In the genomic region with DNA sequence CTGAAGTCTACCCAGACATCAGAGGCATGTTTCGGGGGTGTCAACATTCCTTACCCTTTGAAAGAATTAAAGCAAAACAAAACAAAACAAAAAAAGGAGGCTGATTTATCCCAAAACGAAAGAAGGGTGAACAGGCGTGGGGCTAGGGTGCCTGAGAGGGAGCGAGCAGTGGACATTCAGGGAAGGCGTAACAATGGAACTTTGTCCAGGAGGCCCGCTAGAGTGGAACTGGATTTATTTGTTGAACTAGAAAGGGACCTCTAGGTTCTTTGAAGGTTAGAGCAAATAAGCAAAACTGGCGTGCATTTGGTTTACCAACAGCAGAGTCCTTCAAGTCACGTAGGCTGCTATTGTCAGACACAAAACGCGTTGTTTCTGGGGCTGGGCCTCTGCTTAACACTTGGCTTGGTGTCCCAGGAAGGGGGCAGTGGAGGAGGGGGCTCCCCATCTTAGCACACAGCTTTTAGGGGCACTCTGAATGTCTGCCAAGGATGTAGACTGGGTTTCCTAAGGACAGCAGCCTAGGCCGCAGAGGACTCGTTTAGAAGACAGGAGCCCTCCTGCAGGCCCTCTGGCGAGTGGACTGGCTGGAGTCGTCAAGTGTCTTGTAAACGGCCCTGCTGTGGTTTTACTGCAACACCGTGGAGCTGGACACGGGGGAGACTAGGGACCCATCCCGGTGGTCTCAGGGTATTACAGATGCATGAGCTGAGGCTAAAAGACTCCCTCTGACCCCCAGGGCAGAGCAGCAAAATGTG, we compare ENCODE assay signal across 1 cellular context.
TF ChIP-seq lines count a peak whose summit lies in the region.

No MANE protein-coding gene starts in this region.

TF ChIP-seq in HepG2, 621 proteins besides CTCF, POLR2A, EP300 and RAD21 (continued from another document and continues in another):
- TF ChIP-seq ZBTB3 (CRISPR knock-in tag; IDR thresholded peaks at IDR 0.05; ENCODE audit: borderline replicate concordance, low read depth) (no peak), ZFX (CRISPR knock-in tag; IDR thresholded peaks at IDR 0.05; ENCODE audit: low read depth) (peak; percentile 39), ZSCAN20 (CRISPR knock-in tag; IDR thresholded peaks at IDR 0.05; ENCODE audit: borderline replicate concordance) (no peak), ZBTB8A (CRISPR knock-in tag; IDR thresholded peaks at IDR 0.05; ENCODE audit: borderline replicate concordance, low read depth) (no peak), ARNTL (CRISPR knock-in tag; IDR thresholded peaks at IDR 0.05) (no peak), POGZ (CRISPR knock-in tag; IDR thresholded peaks at IDR 0.05) (0 out of 2 replicates have a peak, but pooled peaks have one; percentile 43), FOXO1 (CRISPR knock-in tag; IDR thresholded peaks at IDR 0.05) (peak; percentile 35; the same call in 1 of the 2 replicates), KAT8 (CRISPR knock-in tag; IDR thresholded peaks at IDR 0.05) (peak; percentile 4; the same call in 1 of the 2 replicates), RARA (CRISPR knock-in tag; IDR thresholded peaks at IDR 0.05) (peak; percentile 63; the same call in 1 of the 2 replicates), FOXP1 (IDR thresholded peaks at IDR 0.05) (no peak), FOXP1 (CRISPR knock-in tag; IDR thresholded peaks at IDR 0.05) (peak; percentile 94), TBX2 (CRISPR knock-in tag; IDR thresholded peaks at IDR 0.05; ENCODE audit: borderline replicate concordance) (peak; percentile 65), ZBTB7B (CRISPR knock-in tag; IDR thresholded peaks at IDR 0.05) (peak; percentile 34; the same call in 1 of the 2 replicates), DNMT3B (CRISPR knock-in tag; conservative IDR thresholded peaks at IDR 0.05) (no peak), MED1 (CRISPR knock-in tag; IDR thresholded peaks at IDR 0.05) (peak; percentile 55; the same call in 1 of the 2 replicates), NCOR1 (IDR thresholded peaks at IDR 0.05; ENCODE audit: borderline replicate concordance, low read length) (peak; percentile 67), MYNN (CRISPR knock-in tag; IDR thresholded peaks at IDR 0.05; ENCODE audit: low read depth) (no peak), ZFP36 (IDR thresholded peaks at IDR 0.05; ENCODE audit: borderline replicate concordance, low read depth, low read length, partially characterized antibody) (peak; percentile 1), ASH2L (IDR thresholded peaks at IDR 0.05; ENCODE audit: insufficient read length, low read depth, low read length) (peak; percentile 91), CHD4 (IDR thresholded peaks at IDR 0.05; ENCODE audit: borderline replicate concordance, low read length) (peak; percentile 70; the same call in 1 of the 2 replicates), SAP130 (CRISPR knock-in tag; IDR thresholded peaks at IDR 0.05; ENCODE audit: low read depth) (peak; percentile 47; the same call in 1 of the 2 replicates), FOXA3 (CRISPR knock-in tag; IDR thresholded peaks at IDR 0.05) (peak; percentile 65; the same call in 1 of the 2 replicates), PHF21A (CRISPR knock-in tag; IDR thresholded peaks at IDR 0.05) (peak; percentile 53; the same call in 1 of the 2 replicates)
- TF ChIP-seq, protein P1, sequence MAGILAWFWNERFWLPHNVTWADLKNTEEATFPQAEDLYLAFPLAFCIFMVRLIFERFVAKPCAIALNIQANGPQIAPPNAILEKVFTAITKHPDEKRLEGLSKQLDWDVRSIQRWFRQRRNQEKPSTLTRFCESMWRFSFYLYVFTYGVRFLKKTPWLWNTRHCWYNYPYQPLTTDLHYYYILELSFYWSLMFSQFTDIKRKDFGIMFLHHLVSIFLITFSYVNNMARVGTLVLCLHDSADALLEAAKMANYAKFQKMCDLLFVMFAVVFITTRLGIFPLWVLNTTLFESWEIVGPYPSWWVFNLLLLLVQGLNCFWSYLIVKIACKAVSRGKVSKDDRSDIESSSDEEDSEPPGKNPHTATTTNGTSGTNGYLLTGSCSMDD (CRISPR knock-in tag; IDR thresholded peaks at IDR 0.05) = no peak
- TF ChIP-seq, protein P2, sequence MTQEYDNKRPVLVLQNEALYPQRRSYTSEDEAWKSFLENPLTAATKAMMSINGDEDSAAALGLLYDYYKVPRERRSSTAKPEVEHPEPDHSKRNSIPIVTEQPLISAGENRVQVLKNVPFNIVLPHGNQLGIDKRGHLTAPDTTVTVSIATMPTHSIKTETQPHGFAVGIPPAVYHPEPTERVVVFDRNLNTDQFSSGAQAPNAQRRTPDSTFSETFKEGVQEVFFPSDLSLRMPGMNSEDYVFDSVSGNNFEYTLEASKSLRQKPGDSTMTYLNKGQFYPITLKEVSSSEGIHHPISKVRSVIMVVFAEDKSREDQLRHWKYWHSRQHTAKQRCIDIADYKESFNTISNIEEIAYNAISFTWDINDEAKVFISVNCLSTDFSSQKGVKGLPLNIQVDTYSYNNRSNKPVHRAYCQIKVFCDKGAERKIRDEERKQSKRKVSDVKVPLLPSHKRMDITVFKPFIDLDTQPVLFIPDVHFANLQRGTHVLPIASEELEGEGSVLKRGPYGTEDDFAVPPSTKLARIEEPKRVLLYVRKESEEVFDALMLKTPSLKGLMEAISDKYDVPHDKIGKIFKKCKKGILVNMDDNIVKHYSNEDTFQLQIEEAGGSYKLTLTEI (CRISPR knock-in tag; conservative IDR thresholded peaks at IDR 0.05) = no peak
- TF ChIP-seq, protein P3, sequence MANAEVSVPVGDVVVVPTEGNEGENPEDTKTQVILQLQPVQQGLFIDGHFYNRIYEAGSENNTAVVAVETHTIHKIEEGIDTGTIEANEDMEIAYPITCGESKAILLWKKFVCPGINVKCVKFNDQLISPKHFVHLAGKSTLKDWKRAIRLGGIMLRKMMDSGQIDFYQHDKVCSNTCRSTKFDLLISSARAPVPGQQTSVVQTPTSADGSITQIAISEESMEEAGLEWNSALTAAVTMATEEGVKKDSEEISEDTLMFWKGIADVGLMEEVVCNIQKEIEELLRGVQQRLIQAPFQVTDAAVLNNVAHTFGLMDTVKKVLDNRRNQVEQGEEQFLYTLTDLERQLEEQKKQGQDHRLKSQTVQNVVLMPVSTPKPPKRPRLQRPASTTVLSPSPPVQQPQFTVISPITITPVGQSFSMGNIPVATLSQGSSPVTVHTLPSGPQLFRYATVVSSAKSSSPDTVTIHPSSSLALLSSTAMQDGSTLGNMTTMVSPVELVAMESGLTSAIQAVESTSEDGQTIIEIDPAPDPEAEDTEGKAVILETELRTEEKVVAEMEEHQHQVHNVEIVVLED (CRISPR knock-in tag; IDR thresholded peaks at IDR 0.05; ENCODE audit: borderline replicate concordance) = no peak
- TF ChIP-seq, protein P4, sequence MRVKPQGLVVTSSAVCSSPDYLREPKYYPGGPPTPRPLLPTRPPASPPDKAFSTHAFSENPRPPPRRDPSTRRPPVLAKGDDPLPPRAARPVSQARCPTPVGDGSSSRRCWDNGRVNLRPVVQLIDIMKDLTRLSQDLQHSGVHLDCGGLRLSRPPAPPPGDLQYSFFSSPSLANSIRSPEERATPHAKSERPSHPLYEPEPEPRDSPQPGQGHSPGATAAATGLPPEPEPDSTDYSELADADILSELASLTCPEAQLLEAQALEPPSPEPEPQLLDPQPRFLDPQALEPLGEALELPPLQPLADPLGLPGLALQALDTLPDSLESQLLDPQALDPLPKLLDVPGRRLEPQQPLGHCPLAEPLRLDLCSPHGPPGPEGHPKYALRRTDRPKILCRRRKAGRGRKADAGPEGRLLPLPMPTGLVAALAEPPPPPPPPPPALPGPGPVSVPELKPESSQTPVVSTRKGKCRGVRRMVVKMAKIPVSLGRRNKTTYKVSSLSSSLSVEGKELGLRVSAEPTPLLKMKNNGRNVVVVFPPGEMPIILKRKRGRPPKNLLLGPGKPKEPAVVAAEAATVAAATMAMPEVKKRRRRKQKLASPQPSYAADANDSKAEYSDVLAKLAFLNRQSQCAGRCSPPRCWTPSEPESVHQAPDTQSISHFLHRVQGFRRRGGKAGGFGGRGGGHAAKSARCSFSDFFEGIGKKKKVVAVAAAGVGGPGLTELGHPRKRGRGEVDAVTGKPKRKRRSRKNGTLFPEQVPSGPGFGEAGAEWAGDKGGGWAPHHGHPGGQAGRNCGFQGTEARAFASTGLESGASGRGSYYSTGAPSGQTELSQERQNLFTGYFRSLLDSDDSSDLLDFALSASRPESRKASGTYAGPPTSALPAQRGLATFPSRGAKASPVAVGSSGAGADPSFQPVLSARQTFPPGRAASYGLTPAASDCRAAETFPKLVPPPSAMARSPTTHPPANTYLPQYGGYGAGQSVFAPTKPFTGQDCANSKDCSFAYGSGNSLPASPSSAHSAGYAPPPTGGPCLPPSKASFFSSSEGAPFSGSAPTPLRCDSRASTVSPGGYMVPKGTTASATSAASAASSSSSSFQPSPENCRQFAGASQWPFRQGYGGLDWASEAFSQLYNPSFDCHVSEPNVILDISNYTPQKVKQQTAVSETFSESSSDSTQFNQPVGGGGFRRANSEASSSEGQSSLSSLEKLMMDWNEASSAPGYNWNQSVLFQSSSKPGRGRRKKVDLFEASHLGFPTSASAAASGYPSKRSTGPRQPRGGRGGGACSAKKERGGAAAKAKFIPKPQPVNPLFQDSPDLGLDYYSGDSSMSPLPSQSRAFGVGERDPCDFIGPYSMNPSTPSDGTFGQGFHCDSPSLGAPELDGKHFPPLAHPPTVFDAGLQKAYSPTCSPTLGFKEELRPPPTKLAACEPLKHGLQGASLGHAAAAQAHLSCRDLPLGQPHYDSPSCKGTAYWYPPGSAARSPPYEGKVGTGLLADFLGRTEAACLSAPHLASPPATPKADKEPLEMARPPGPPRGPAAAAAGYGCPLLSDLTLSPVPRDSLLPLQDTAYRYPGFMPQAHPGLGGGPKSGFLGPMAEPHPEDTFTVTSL (CRISPR knock-in tag; IDR thresholded peaks at IDR 0.05; ENCODE audit: borderline replicate concordance) = peak; percentile 80; the same call in 1 of the 2 replicates
- TF ChIP-seq, protein P5, sequence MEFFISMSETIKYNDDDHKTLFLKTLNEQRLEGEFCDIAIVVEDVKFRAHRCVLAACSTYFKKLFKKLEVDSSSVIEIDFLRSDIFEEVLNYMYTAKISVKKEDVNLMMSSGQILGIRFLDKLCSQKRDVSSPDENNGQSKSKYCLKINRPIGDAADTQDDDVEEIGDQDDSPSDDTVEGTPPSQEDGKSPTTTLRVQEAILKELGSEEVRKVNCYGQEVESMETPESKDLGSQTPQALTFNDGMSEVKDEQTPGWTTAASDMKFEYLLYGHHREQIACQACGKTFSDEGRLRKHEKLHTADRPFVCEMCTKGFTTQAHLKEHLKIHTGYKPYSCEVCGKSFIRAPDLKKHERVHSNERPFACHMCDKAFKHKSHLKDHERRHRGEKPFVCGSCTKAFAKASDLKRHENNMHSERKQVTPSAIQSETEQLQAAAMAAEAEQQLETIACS (CRISPR knock-in tag; IDR thresholded peaks at IDR 0.05) = no peak
- TF ChIP-seq, protein P6, sequence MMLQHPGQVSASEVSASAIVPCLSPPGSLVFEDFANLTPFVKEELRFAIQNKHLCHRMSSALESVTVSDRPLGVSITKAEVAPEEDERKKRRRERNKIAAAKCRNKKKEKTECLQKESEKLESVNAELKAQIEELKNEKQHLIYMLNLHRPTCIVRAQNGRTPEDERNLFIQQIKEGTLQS (CRISPR knock-in tag; IDR thresholded peaks at IDR 0.05) = no peak
- TF ChIP-seq, protein P7, sequence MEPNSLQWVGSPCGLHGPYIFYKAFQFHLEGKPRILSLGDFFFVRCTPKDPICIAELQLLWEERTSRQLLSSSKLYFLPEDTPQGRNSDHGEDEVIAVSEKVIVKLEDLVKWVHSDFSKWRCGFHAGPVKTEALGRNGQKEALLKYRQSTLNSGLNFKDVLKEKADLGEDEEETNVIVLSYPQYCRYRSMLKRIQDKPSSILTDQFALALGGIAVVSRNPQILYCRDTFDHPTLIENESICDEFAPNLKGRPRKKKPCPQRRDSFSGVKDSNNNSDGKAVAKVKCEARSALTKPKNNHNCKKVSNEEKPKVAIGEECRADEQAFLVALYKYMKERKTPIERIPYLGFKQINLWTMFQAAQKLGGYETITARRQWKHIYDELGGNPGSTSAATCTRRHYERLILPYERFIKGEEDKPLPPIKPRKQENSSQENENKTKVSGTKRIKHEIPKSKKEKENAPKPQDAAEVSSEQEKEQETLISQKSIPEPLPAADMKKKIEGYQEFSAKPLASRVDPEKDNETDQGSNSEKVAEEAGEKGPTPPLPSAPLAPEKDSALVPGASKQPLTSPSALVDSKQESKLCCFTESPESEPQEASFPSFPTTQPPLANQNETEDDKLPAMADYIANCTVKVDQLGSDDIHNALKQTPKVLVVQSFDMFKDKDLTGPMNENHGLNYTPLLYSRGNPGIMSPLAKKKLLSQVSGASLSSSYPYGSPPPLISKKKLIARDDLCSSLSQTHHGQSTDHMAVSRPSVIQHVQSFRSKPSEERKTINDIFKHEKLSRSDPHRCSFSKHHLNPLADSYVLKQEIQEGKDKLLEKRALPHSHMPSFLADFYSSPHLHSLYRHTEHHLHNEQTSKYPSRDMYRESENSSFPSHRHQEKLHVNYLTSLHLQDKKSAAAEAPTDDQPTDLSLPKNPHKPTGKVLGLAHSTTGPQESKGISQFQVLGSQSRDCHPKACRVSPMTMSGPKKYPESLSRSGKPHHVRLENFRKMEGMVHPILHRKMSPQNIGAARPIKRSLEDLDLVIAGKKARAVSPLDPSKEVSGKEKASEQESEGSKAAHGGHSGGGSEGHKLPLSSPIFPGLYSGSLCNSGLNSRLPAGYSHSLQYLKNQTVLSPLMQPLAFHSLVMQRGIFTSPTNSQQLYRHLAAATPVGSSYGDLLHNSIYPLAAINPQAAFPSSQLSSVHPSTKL (CRISPR knock-in tag; IDR thresholded peaks at IDR 0.05) = peak; percentile 79; the same call in 1 of the 2 replicates
- TF ChIP-seq, protein P8, sequence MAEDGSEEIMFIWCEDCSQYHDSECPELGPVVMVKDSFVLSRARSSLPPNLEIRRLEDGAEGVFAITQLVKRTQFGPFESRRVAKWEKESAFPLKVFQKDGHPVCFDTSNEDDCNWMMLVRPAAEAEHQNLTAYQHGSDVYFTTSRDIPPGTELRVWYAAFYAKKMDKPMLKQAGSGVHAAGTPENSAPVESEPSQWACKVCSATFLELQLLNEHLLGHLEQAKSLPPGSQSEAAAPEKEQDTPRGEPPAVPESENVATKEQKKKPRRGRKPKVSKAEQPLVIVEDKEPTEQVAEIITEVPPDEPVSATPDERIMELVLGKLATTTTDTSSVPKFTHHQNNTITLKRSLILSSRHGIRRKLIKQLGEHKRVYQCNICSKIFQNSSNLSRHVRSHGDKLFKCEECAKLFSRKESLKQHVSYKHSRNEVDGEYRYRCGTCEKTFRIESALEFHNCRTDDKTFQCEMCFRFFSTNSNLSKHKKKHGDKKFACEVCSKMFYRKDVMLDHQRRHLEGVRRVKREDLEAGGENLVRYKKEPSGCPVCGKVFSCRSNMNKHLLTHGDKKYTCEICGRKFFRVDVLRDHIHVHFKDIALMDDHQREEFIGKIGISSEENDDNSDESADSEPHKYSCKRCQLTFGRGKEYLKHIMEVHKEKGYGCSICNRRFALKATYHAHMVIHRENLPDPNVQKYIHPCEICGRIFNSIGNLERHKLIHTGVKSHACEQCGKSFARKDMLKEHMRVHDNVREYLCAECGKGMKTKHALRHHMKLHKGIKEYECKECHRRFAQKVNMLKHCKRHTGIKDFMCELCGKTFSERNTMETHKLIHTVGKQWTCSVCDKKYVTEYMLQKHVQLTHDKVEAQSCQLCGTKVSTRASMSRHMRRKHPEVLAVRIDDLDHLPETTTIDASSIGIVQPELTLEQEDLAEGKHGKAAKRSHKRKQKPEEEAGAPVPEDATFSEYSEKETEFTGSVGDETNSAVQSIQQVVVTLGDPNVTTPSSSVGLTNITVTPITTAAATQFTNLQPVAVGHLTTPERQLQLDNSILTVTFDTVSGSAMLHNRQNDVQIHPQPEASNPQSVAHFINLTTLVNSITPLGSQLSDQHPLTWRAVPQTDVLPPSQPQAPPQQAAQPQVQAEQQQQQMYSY (CRISPR knock-in tag; IDR thresholded peaks at IDR 0.05) = no peak
- TF ChIP-seq, protein P9, sequence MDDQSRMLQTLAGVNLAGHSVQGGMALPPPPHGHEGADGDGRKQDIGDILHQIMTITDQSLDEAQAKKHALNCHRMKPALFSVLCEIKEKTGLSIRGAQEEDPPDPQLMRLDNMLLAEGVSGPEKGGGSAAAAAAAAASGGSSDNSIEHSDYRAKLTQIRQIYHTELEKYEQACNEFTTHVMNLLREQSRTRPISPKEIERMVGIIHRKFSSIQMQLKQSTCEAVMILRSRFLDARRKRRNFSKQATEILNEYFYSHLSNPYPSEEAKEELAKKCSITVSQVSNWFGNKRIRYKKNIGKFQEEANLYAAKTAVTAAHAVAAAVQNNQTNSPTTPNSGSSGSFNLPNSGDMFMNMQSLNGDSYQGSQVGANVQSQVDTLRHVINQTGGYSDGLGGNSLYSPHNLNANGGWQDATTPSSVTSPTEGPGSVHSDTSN (CRISPR knock-in tag; IDR thresholded peaks at IDR 0.05; ENCODE audit: borderline replicate concordance) = no peak
